ENCODE assay signal across 29 cellular contexts in genomic region chr9:110949081-110949480, GRCh38.
"Had no signal": no experiment of that assay in that cellular context is flagged by ENCODE, and none has a peak within 500 bp of the region (broad histone marks: within the 10 kb centered on the region; RNA-seq: fewer than 3 reads in every experiment).

No MANE protein-coding gene starts in this region.

- DNase-seq: activated CD4-positive, alpha-beta memory T cell treated with anti-CD3 and anti-CD28 coated beads for 36 hours; activated CD4-positive, alpha-beta T cell treated with anti-CD3 and anti-CD28 coated beads for 4 hours; activated CD8-positive, alpha-beta memory T cell treated with anti-CD3 and anti-CD28 coated beads, Interleukin-2, amount 50 U/mL, for 4 hours; activated effector memory CD4-positive, alpha-beta T cell treated with anti-CD3 and anti-CD28 coated beads, Interleukin-2, amount 50 U/mL, for 16 hours; activated naive CD4-positive, alpha-beta T cell treated with anti-CD3 and anti-CD28 coated beads for 36 hours; activated naive CD8-positive, alpha-beta T cell treated with anti-CD3 and anti-CD28 coated beads for 36 hours; activated T-cell treated with anti-CD3 and anti-CD28 coated beads, Interleukin-2, amount 50 U/mL, for 1 hour; amniotic stem cell; caudate nucleus; effector memory CD4-positive, alpha-beta T cell; hippocampal formation; immature natural killer cell; midbrain; naive thymus-derived CD4-positive, alpha-beta T cell; pancreas; retina; small intestine; stimulated activated CD4-positive, alpha-beta T cell treated with anti-CD3 and anti-CD28 coated beads, Interleukin-4, amount 100 ng/mL, for 24 hours; T-helper 9 cell; trophoblast cell had no signal

- H3K4me1 Mint-ChIP-seq: activated naive CD8-positive, alpha-beta T cell treated with anti-CD3 and anti-CD28 coated beads for 36 hours; naive thymus-derived CD4-positive, alpha-beta T cell; stimulated activated effector memory CD8-positive, alpha-beta T cell treated with anti-CD3 and anti-CD28 coated beads, Interleukin-12 subunit alpha, Interleukin-12 subunit beta, amount 100 ng/mL, for 72 hours had no signal

- H3K4me3 ChIP-seq: gastroesophageal sphincter, pancreas, prostate gland, thoracic aorta had no signal

- H3K27me3 Mint-ChIP-seq: activated CD4-positive, alpha-beta memory T cell treated with anti-CD3 and anti-CD28 coated beads for 36 hours had no signal

- H3K27me3 ChIP-seq: gastroesophageal sphincter, pancreas had no signal

- H3K4me3 Mint-ChIP-seq: activated CD4-positive, alpha-beta memory T cell treated with anti-CD3 and anti-CD28 coated beads for 36 hours; activated naive CD4-positive, alpha-beta T cell treated with anti-CD3 and anti-CD28 coated beads for 36 hours; activated naive CD8-positive, alpha-beta T cell treated with anti-CD3 and anti-CD28 coated beads for 36 hours; activated T-helper 1 cell treated with anti-CD3 and anti-CD28 coated beads, Interleukin-12 subunit alpha, Interleukin-12 subunit beta, Interleukin-2, Interleukin-4 antibody, amounts not matched to agents 30 ng/mL and 10 ng/mL and 1 ng/mL, durations not matched to agents 14 hours and 24 hours and 36 hours; immature natural killer cell; naive thymus-derived CD4-positive, alpha-beta T cell; stimulated activated effector memory CD8-positive, alpha-beta T cell treated with anti-CD3 and anti-CD28 coated beads, Interleukin-12 subunit alpha, Interleukin-12 subunit beta, amount 100 ng/mL, for 72 hours; stimulated activated naive CD8-positive, alpha-beta T cell treated with anti-CD3 and anti-CD28 coated beads, Interleukin-15, Interleukin-2, amounts not matched to agents 100 ng/mL and 50 ng/mL, for 24 hours; T-helper 1 cell treated with Interleukin-12 subunit alpha and Interleukin-12 subunit beta and Interleukin-4 antibody, amounts not matched to agents 30 μg/mL and 1 μg/mL, for 36 hours had no signal

- H3K36me3 ChIP-seq: gastroesophageal sphincter, pancreas, prostate gland, thoracic aorta had no signal

- H3K27ac Mint-ChIP-seq: activated CD4-positive, alpha-beta memory T cell treated with anti-CD3 and anti-CD28 coated beads for 36 hours; activated naive CD4-positive, alpha-beta T cell treated with anti-CD3 and anti-CD28 coated beads for 36 hours; activated naive CD8-positive, alpha-beta T cell treated with anti-CD3 and anti-CD28 coated beads for 36 hours; activated T-helper 1 cell treated with anti-CD3 and anti-CD28 coated beads, Interleukin-12 subunit alpha, Interleukin-12 subunit beta, Interleukin-2, Interleukin-4 antibody, amounts not matched to agents 30 ng/mL and 10 ng/mL and 1 ng/mL, durations not matched to agents 14 hours and 24 hours and 36 hours; immature natural killer cell; naive thymus-derived CD4-positive, alpha-beta T cell; stimulated activated effector memory CD8-positive, alpha-beta T cell treated with anti-CD3 and anti-CD28 coated beads, Interleukin-12 subunit alpha, Interleukin-12 subunit beta, amount 100 ng/mL, for 72 hours; stimulated activated naive CD8-positive, alpha-beta T cell treated with anti-CD3 and anti-CD28 coated beads, Interleukin-15, Interleukin-2, amounts not matched to agents 100 ng/mL and 50 ng/mL, for 24 hours; T-helper 1 cell treated with Interleukin-12 subunit alpha and Interleukin-12 subunit beta and Interleukin-4 antibody, amounts not matched to agents 30 μg/mL and 1 μg/mL, for 36 hours had no signal

- ATAC-seq: gastroesophageal sphincter; naive thymus-derived CD4-positive, alpha-beta T cell; pancreas; stimulated activated effector memory CD8-positive, alpha-beta T cell treated with anti-CD3 and anti-CD28 coated beads, Interleukin-12 subunit alpha, Interleukin-12 subunit beta, amount 100 ng/mL, for 72 hours had no signal

- H3K9me3 ChIP-seq: pancreas, prostate gland, thoracic aorta had no signal

- H3K36me3 Mint-ChIP-seq: activated CD4-positive, alpha-beta memory T cell treated with anti-CD3 and anti-CD28 coated beads for 36 hours; stimulated activated effector memory CD8-positive, alpha-beta T cell treated with anti-CD3 and anti-CD28 coated beads, Interleukin-12 subunit alpha, Interleukin-12 subunit beta, amount 100 ng/mL, for 72 hours had no signal

- FAIRE-seq: pancreas, small intestine, TTC549 had no signal

- H3K27ac ChIP-seq: gastroesophageal sphincter, pancreas, prostate gland, thoracic aorta, VCaP had no signal

- H3K4me1 ChIP-seq: pancreas, prostate gland had no signal
